In the genomic region with DNA sequence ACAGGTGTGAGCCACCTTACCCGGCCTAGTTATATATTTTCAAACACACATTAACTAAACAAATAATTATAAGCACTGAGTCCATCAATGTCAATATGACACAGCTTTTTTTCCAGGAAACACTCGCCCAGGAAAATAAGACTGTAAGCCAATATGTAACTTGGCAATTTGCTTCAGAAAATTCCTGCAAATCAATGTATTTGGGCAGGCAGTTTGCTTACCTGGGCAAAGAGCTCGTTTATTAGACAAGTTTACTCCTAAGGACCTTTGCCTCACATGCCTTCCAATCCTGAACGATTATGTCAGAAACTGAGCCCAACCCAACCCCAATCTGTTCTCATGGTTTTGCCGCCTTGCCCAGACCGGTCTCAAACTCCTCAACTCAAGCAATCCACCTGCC, we compare ENCODE assay signal across 15 cellular contexts.
"Had no signal": no experiment of that assay in that cellular context is flagged by ENCODE, and none has a peak within 500 bp of the region (broad histone marks: within the 10 kb centered on the region; RNA-seq: fewer than 3 reads in every experiment).

No MANE protein-coding gene starts in this region.

- H3K4me3 Mint-ChIP-seq: activated naive CD8-positive, alpha-beta T cell treated with anti-CD3 and anti-CD28 coated beads, Interleukin-2, amount 10 ng/mL, durations not matched to agents 7 days and 5 days; activated T-cell treated with anti-CD3 and anti-CD28 coated beads, Interleukin-2, amount 50 U/mL, for 24 hours; neural crest cell; stimulated activated naive CD8-positive, alpha-beta T cell treated with anti-CD3 and anti-CD28 coated beads, Interleukin-15, Interleukin-2, amounts not matched to agents 100 ng/mL and 50 ng/mL, for 24 hours had no signal

- ATAC-seq: heart left ventricle, left lung had no signal

- H3K36me3 ChIP-seq: heart left ventricle, left lung had no signal

- DNase-seq: activated CD4-positive, alpha-beta T cell treated with anti-CD3 and anti-CD28 coated beads, Interleukin-2, amount 50 U/mL, for 4 hours; activated CD4-positive, CD25-positive, alpha-beta regulatory T cell treated with anti-CD3 and anti-CD28 coated beads, Interleukin-2, amount 50 U/mL, for 72 hours; activated gamma-delta T cell treated with Interleukin-2 at 50 U/mL for 16 hours; activated naive CD8-positive, alpha-beta T cell treated with anti-CD3 and anti-CD28 coated beads, Interleukin-2, amount 10 ng/mL, durations not matched to agents 7 days and 5 days; activated T-cell treated with anti-CD3 and anti-CD28 coated beads, Interleukin-2, amount 50 U/mL, for 24 hours; aorta; foreskin melanocyte; heart left ventricle; left lung; mesendoderm; stimulated activated CD4-positive, alpha-beta T cell treated with anti-CD3 and anti-CD28 coated beads, Interleukin-2, amount 100 ng/mL, for 48 hours; stimulated activated CD8-positive, alpha-beta memory T cell treated with anti-CD3 and anti-CD28 coated beads, Interleukin-4, amount 100 ng/mL, for 48 hours; T-helper 2 cell had no signal

- H3K27ac Mint-ChIP-seq: activated naive CD8-positive, alpha-beta T cell treated with anti-CD3 and anti-CD28 coated beads, Interleukin-2, amount 10 ng/mL, durations not matched to agents 7 days and 5 days; activated T-cell treated with anti-CD3 and anti-CD28 coated beads, Interleukin-2, amount 50 U/mL, for 24 hours; stimulated activated naive CD8-positive, alpha-beta T cell treated with anti-CD3 and anti-CD28 coated beads, Interleukin-15, Interleukin-2, amounts not matched to agents 100 ng/mL and 50 ng/mL, for 24 hours had no signal

- H3K36me3 Mint-ChIP-seq: activated naive CD8-positive, alpha-beta T cell treated with anti-CD3 and anti-CD28 coated beads, Interleukin-2, amount 10 ng/mL, durations not matched to agents 7 days and 5 days had no signal

- H3K27me3 Mint-ChIP-seq: activated naive CD8-positive, alpha-beta T cell treated with anti-CD3 and anti-CD28 coated beads, Interleukin-2, amount 10 ng/mL, durations not matched to agents 7 days and 5 days; activated T-cell treated with anti-CD3 and anti-CD28 coated beads, Interleukin-2, amount 50 U/mL, for 24 hours; stimulated activated naive CD8-positive, alpha-beta T cell treated with anti-CD3 and anti-CD28 coated beads, Interleukin-15, Interleukin-2, amounts not matched to agents 100 ng/mL and 50 ng/mL, for 24 hours had no signal

- H3K9me3 Mint-ChIP-seq: activated naive CD8-positive, alpha-beta T cell treated with anti-CD3 and anti-CD28 coated beads, Interleukin-2, amount 10 ng/mL, durations not matched to agents 7 days and 5 days; activated T-cell treated with anti-CD3 and anti-CD28 coated beads, Interleukin-2, amount 50 U/mL, for 24 hours; neural crest cell; stimulated activated naive CD8-positive, alpha-beta T cell treated with anti-CD3 and anti-CD28 coated beads, Interleukin-15, Interleukin-2, amounts not matched to agents 100 ng/mL and 50 ng/mL, for 24 hours had no signal

- H3K4me3 ChIP-seq: heart left ventricle, left lung had no signal

- H3K9me3 ChIP-seq: heart left ventricle, left lung had no signal

- H3K27ac ChIP-seq: heart left ventricle, left lung had no signal

- H3K27me3 ChIP-seq: heart left ventricle, left lung had no signal
